11 cellular contexts compared by ENCODE assay signal in the genomic region with DNA sequence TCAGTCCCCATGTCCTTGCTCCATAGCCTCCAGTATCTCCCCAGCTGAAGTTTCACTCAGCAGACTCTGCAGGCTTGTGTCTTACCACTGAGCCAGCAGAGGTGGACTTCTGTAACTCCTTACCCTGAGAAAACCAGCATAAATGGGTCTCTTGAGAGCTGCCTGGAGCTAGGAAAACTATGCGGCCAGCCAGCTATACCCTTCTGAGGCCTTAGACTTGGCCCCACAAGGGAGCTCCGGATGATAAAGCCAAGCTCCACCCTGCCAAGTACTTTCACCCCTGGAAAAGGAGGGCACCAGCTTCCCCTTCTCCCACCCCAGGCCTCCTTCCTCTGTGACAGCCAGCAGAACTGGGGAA. TPM values are rescaled to one million over a fixed set of nuclear protein-coding genes. Genes with fewer than 3 reads are reported as not detected.
DNase-seq lines count a peak whose midpoint lies in the region; ATAC-seq and TF ChIP-seq lines count a peak whose summit lies in the region.
"Had no signal": no experiment of that assay in that cellular context is flagged by ENCODE, and none has a peak within 500 bp of the region (broad histone marks: within the 10 kb centered on the region; RNA-seq: fewer than 3 reads in every experiment).

No MANE protein-coding gene starts in this region.

- WGBS in heart left ventricle, 4 donors = 17 to 32% (median 25%) methylated on average over 2 of the region's 2 CpGs; no CpG with 5 or more reads in 1 of the 4 donors
- 50% methylated on average over 2 of the region's 2 CpGs; no CpG with 5 or more reads in 1 of the 2 donors for whole genome bisulfite sequencing in transverse colon (ENCODE audit: low coverage in 1 of 2), 2 donors

- H3K4me3 ChIP-seq in heart left ventricle (no peak overlapping the region), right atrium auricular region (no peak overlapping the region), muscle layer of duodenum (ENCODE audit: low read depth in 1 of 2, low read length in 2 of 2) (peak overlapping the region in 1 of 2 donors; percentile 7), transverse colon (no peak overlapping the region)

- H3K9me3 ChIP-seq in heart left ventricle (no peaks in the 10 kb centered on the region), right atrium auricular region (no peaks in the 10 kb centered on the region), muscle layer of duodenum (ENCODE audit: control insufficient read depth in 1 of 2, low read length in 2 of 2) (no peaks in the 10 kb centered on the region), transverse colon (no peaks in the 10 kb centered on the region)

- in situ Hi-C loops in transverse colon (cut with MboI; ENCODE audit: low pct_ligation_motif_present in 1 of 4, low pct_unique_long_range_greater_than_20kb in 1 of 4, low sequenced_read_pairs in 3 of 4) = loop anchor here in 1 of 4 donors (10.0 kb wide), 1 partner anchor 54 kb away; no protein-coding TSS in a partner anchor

- TF ChIP-seq CTCF in heart left ventricle (IDR thresholded peaks at IDR 0.05) (no peak), right atrium auricular region (IDR thresholded peaks at IDR 0.05) (no peak), transverse colon (IDR thresholded peaks at IDR 0.05) (no peak), progenitor cell of endocrine pancreas (IDR thresholded peaks at IDR 0.05; ENCODE audit: unreplicated experiment) (no peak)

- no peaks in the 10 kb centered on the region for H3K27me3 Mint-ChIP-seq in activated T-helper 2 cell treated with anti-CD3 and anti-CD28 coated beads, Interferon-gamma antibody, Interleukin-2, Interleukin-4, amounts not matched to agents 10 μg/mL and 5 μg/mL and 100 μg/mL, durations not matched to agents 14 hours and 24 hours and 36 hours (ENCODE audit: low read depth)
- H3K27me3 Mint-ChIP-seq in progenitor cell of endocrine pancreas = no peaks in the 10 kb centered on the region

- H3K27ac ChIP-seq in heart left ventricle (peak overlapping the region in 10 of 12 donors; percentile 37 to 89 (median 78)), right atrium auricular region (no peak overlapping the region), muscle layer of duodenum (ENCODE audit: low read length) (peak overlapping the region; percentile 67), transverse colon (peak overlapping the region; percentile 64 to 82 (median 70))

- intact Hi-C loops in heart left ventricle (cut with DNase I) (no loop called here), transverse colon (cut with DNase I; ENCODE audit: low total_unique reads) (no loop called here)
- intact Hi-C loops in activated T-helper 2 cell treated with anti-CD3 and anti-CD28 coated beads, Interferon-gamma antibody, Interleukin-2, Interleukin-4, amounts not matched to agents 10 μg/mL and 5 μg/mL and 100 μg/mL, durations not matched to agents 14 hours and 24 hours and 36 hours (cut with micrococcal nuclease) = no loop called here

- peak in 2 of 5 donors; percentile 26 to 28 for DNase-seq in heart left ventricle
- DNase-seq in right atrium auricular region (ENCODE audit: low spot score) = no peak
- no peak for DNase-seq in activated T-helper 2 cell treated with anti-CD3 and anti-CD28 coated beads, Interferon-gamma antibody, Interleukin-2, Interleukin-4, amounts not matched to agents 10 μg/mL and 5 μg/mL and 100 μg/mL, durations not matched to agents 14 hours and 24 hours and 36 hours (ENCODE audit: low spot score)
- no peak for DNase-seq in transverse colon
- DNase-seq in progenitor cell of endocrine pancreas (ENCODE audit: low spot score, unreplicated experiment) = no peak
- DNase-seq in HuH-7 (ENCODE audit: low spot score) = no peak
- DNase-seq in SIG-M5 treated with dmso at 0.1 percent for 504 hours (lab: John Stamatoyannopoulos, UW; ENCODE audit: unreplicated experiment) = no peak
- DNase-seq: hippocampal formation, KBM-7, NCI-H2081 treated with DMSO at 0.1 percent for 48 hours had no signal

- peak overlapping the region; percentile 4 for H3K27ac Mint-ChIP-seq in activated T-helper 2 cell treated with anti-CD3 and anti-CD28 coated beads, Interferon-gamma antibody, Interleukin-2, Interleukin-4, amounts not matched to agents 10 μg/mL and 5 μg/mL and 100 μg/mL, durations not matched to agents 14 hours and 24 hours and 36 hours
- H3K27ac Mint-ChIP-seq in progenitor cell of endocrine pancreas = no peak overlapping the region

- H3K4me3 Mint-ChIP-seq in activated T-helper 2 cell treated with anti-CD3 and anti-CD28 coated beads, Interferon-gamma antibody, Interleukin-2, Interleukin-4, amounts not matched to agents 10 μg/mL and 5 μg/mL and 100 μg/mL, durations not matched to agents 14 hours and 24 hours and 36 hours (ENCODE audit: low read depth) = no peak overlapping the region
- H3K4me3 Mint-ChIP-seq in progenitor cell of endocrine pancreas (ENCODE audit: low read depth) = no peak overlapping the region

- no peak for TF ChIP-seq EP300 in transverse colon (IDR thresholded peaks at IDR 0.05; ENCODE audit: low read depth)

- H3K36me3 ChIP-seq in heart left ventricle (peaks cover 0 to 29% (median 19%) of the 10 kb centered on the region in 9 donors), right atrium auricular region (peaks cover 10% of the 10 kb centered on the region), muscle layer of duodenum (ENCODE audit: control insufficient read depth in 1 of 2, insufficient read depth in 2 of 2, low read length in 2 of 2) (peaks cover 16% of the 10 kb centered on the region in 2 donors), transverse colon (peaks cover 0 to 5% (median 2%) of the 10 kb centered on the region in 4 donors)

- TF ChIP-seq POLR2A in heart left ventricle (IDR thresholded peaks at IDR 0.05) = no peak
- no peak for TF ChIP-seq POLR2A in transverse colon (IDR thresholded peaks at IDR 0.05)

- peaks cover 32% of the 10 kb centered on the region for H3K4me1 Mint-ChIP-seq in activated T-helper 2 cell treated with anti-CD3 and anti-CD28 coated beads, Interferon-gamma antibody, Interleukin-2, Interleukin-4, amounts not matched to agents 10 μg/mL and 5 μg/mL and 100 μg/mL, durations not matched to agents 14 hours and 24 hours and 36 hours (ENCODE audit: low read depth)
- H3K4me1 Mint-ChIP-seq in progenitor cell of endocrine pancreas (ENCODE audit: low read depth) = peaks cover 6% of the 10 kb centered on the region

- no peaks in the 10 kb centered on the region for H3K27me3 ChIP-seq in heart left ventricle
- H3K27me3 ChIP-seq in right atrium auricular region = no peaks in the 10 kb centered on the region
- no peaks in the 10 kb centered on the region for H3K27me3 ChIP-seq in muscle layer of duodenum (ENCODE audit: low read depth, low read length)
- H3K27me3 ChIP-seq in transverse colon = no peaks in the 10 kb centered on the region

- peaks cover 24% of the 10 kb centered on the region for H3K36me3 Mint-ChIP-seq in activated T-helper 2 cell treated with anti-CD3 and anti-CD28 coated beads, Interferon-gamma antibody, Interleukin-2, Interleukin-4, amounts not matched to agents 10 μg/mL and 5 μg/mL and 100 μg/mL, durations not matched to agents 14 hours and 24 hours and 36 hours (ENCODE audit: low read depth)
- H3K36me3 Mint-ChIP-seq in progenitor cell of endocrine pancreas (ENCODE audit: insufficient read depth) = no peaks in the 10 kb centered on the region

- no peaks in the 10 kb centered on the region for H3K9me3 Mint-ChIP-seq in activated T-helper 2 cell treated with anti-CD3 and anti-CD28 coated beads, Interferon-gamma antibody, Interleukin-2, Interleukin-4, amounts not matched to agents 10 μg/mL and 5 μg/mL and 100 μg/mL, durations not matched to agents 14 hours and 24 hours and 36 hours
- no peaks in the 10 kb centered on the region for H3K9me3 Mint-ChIP-seq in progenitor cell of endocrine pancreas (ENCODE audit: low read depth)

- H3K4me1 ChIP-seq in heart left ventricle = peaks cover 7 to 81% (median 52%) of the 10 kb centered on the region in 12 donors
- H3K4me1 ChIP-seq in right atrium auricular region = peaks cover 0 to 48% of the 10 kb centered on the region in 2 donors
- peaks cover 22 to 33% of the 10 kb centered on the region in 2 donors for H3K4me1 ChIP-seq in muscle layer of duodenum (ENCODE audit: control insufficient read depth in 1 of 2, insufficient read depth in 2 of 2, low read length in 2 of 2)
- peaks cover 35 to 60% (median 45%) of the 10 kb centered on the region in 4 donors for H3K4me1 ChIP-seq in transverse colon

- no peak for ATAC-seq in heart left ventricle

RNA-seq across cellular contexts. Expression of a gene that starts 12.1 kb away (rescaled TPM):
- total RNA-seq in heart left ventricle (100 to 1,000 TPM in 1 of 9 donors, 10 to 100 TPM in 7, 1 to 10 TPM in 1; 9.2 to 190 (median 18.4) TPM), right atrium auricular region (10 to 100 TPM; 10.1 to 15.8 TPM), transverse colon (10 to 100 TPM; 40.8 to 86.9 (median 65.5) TPM), progenitor cell of endocrine pancreas (2.3 and 4.1 TPM in 2 replicates)
- 10 to 100 TPM in 1 of 2 donors, 1 to 10 TPM in 1; 7.5 to 12.2 TPM for polyA plus RNA-seq in heart left ventricle
- 155 TPM in 2 replicates for total RNA-seq in activated T-helper 2 cell treated with anti-CD3 and anti-CD28 coated beads, Interferon-gamma antibody, Interleukin-2, Interleukin-4, amounts not matched to agents 10 μg/mL and 5 μg/mL and 100 μg/mL, durations not matched to agents 14 hours and 24 hours and 36 hours

Comparison
In these comparisons a context has a peak if more than half of its experiments do, and no peak if none do; other contexts are left out.
1. H3K27ac ChIP-seq: peak in heart left ventricle (10 of 12), muscle layer of duodenum (single experiment) and transverse colon (4 of 4); none in right atrium auricular region (0 of 2).